In genomic region chr17:5297245-5297644, GRCh38 we compare ENCODE assay signal across 2 cellular contexts.
TF ChIP-seq lines count a peak whose summit lies in the region.

No MANE protein-coding gene starts in this region.

TF ChIP-seq in liver, 16 proteins besides CTCF, POLR2A, EP300 and RAD21:
- TF ChIP-seq JUND (IDR thresholded peaks at IDR 0.05): no peak
- TF ChIP-seq MAX (IDR thresholded peaks at IDR 0.05): no peak
- no peak for TF ChIP-seq YY1 (IDR thresholded peaks at IDR 0.05)

TF ChIP-seq in HepG2, 621 proteins besides CTCF, POLR2A, EP300 and RAD21:
- TF ChIP-seq REXO4 (CRISPR knock-in tag; IDR thresholded peaks at IDR 0.05; ENCODE audit: borderline replicate concordance): no peak
